In the genomic region with DNA sequence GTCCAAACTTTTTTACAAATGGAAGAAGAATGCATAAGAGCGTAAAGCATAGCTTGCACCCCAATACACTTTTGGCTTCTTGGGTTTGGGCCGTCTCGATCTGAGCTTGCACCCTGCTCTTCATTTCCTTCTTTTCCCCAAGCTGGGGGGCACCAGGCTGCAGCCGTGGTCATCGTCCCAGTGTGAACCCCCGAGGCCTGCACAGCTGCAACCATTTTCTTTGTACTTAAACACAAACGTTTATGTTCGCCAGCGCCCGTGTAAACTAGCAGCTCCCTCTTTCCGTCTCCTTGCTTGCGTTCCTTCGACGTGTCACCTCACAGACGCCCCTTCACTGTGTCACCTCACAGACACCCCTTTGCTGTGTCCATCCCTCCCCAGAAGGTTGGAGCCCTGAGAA, we compare ENCODE assay signal across 15 cellular contexts. TPM values are rescaled to one million over a fixed set of nuclear protein-coding genes. Genes with fewer than 3 reads are reported as not detected.
A peak's percentile ranks its signal among the peaks of the same experiment; 100 is the strongest.
DNase-seq lines count a peak whose midpoint lies in the region; ATAC-seq, FAIRE-seq and TF ChIP-seq lines count a peak whose summit lies in the region.
"Had no signal": no experiment of that assay in that cellular context is flagged by ENCODE, and none has a peak within 500 bp of the region (broad histone marks: within the 10 kb centered on the region; RNA-seq: fewer than 3 reads in every experiment).

No MANE protein-coding gene starts in this region.

- WGBS in heart right ventricle, 2 donors: 58 to 59% methylated on average over 15 of the region's 15 CpGs

- H3K4me3 ChIP-seq in heart right ventricle (peak overlapping the region in 2 of 10 donors; percentile 8 to 13), Panc1 (ENCODE audit: low read depth in 2 of 2, low read length in 2 of 2) (no peak overlapping the region), kidney (ENCODE audit: low read length in 2 of 2) (no peak overlapping the region)
- H3K4me3 ChIP-seq: BLaER1, GM23248, Peyer's patch had no signal

- peaks cover 0 to 28% (median 15%) of the 10 kb centered on the region in 9 donors for H3K4me1 ChIP-seq in heart right ventricle
- H3K4me1 ChIP-seq in Panc1 (ENCODE audit: control insufficient read depth, insufficient read depth, low read length): no peaks in the 10 kb centered on the region
- H3K4me1 ChIP-seq in kidney (ENCODE audit: control insufficient read depth in 1 of 2, insufficient read depth in 1 of 2, low read depth in 1 of 2, low read length in 2 of 2): no peaks in the 10 kb centered on the region

- H3K36me3 ChIP-seq in heart right ventricle (no peaks in the 10 kb centered on the region), Panc1 (ENCODE audit: control insufficient read depth, insufficient read depth, low read length) (no peaks in the 10 kb centered on the region), kidney (ENCODE audit: control insufficient read depth in 1 of 2, insufficient read depth in 2 of 2, low read length in 2 of 2) (no peaks in the 10 kb centered on the region)
- H3K36me3 ChIP-seq: BLaER1, Peyer's patch had no signal

- CTCF ChIA-PET in Panc1 (lab: Charles Lee): interaction anchor here (0.6 to 0.7 kb wide), 2 partner anchors 14 to 531 kb away, joined by 3 read pairs; no protein-coding TSS in a partner anchor

- H3K27me3 ChIP-seq in heart right ventricle: peaks cover 0 to 28% (median 16%) of the 10 kb centered on the region in 7 donors
- peaks cover 3% of the 10 kb centered on the region for H3K27me3 ChIP-seq in Panc1 (ENCODE audit: control insufficient read depth, insufficient read depth, low read length)
- H3K27me3 ChIP-seq: Peyer's patch had no signal

- no TSS peak for BruUV-seq in Panc1 (replicated peaks; lab: Mats Ljungman, UMichigan)

- POLR2A ChIA-PET in Panc1 (lab: Charles Lee): interaction anchor here (0.6 kb wide), 1 partner anchor 65 kb away, joined by 3 read pairs; no protein-coding TSS in a partner anchor

- ATAC-seq in heart right ventricle: no peak
- no peak for ATAC-seq in left cardiac atrium
- ATAC-seq in Panc1: no peak
- no peak for ATAC-seq in GM19463 (IDR thresholded peaks at IDR 0.05; ENCODE audit: unreplicated experiment)

- no peak for TF ChIP-seq CTCF in heart right ventricle (IDR thresholded peaks at IDR 0.05)
- 0 out of 2 replicates have a peak, but pooled peaks have one; percentile 69 for TF ChIP-seq CTCF in Panc1 (IDR thresholded peaks at IDR 0.05)
- no peak for TF ChIP-seq CTCF in kidney (IDR thresholded peaks at IDR 0.05; ENCODE audit: borderline replicate concordance, extremely low read depth, insufficient read depth)

- intact Hi-C loops in heart right ventricle (cut with DNase I): loop anchor here in 1 of 10 donors (10.0 kb wide), 1 partner anchor 515 kb away; no protein-coding TSS in a partner anchor
- intact Hi-C loops in left cardiac atrium (cut with DNase I): no loop called here
- intact Hi-C loops in Panc1 (cut with micrococcal nuclease; ENCODE audit: unreplicated experiment): no loop called here
- intact Hi-C loops in kidney (cut with DNase I): no loop called here

- no peak for FAIRE-seq in kidney (lab: Jason Lieb, UNC)

- no peak overlapping the region for H3K9ac ChIP-seq in kidney (ENCODE audit: low read length in 2 of 2)
- H3K9ac ChIP-seq: BLaER1, GM23248 had no signal

- H3K9me3 ChIP-seq in heart right ventricle: no peaks in the 10 kb centered on the region
- no peaks in the 10 kb centered on the region for H3K9me3 ChIP-seq in Panc1 (ENCODE audit: control insufficient read depth, insufficient read depth, low read depth, low read length)
- no peaks in the 10 kb centered on the region for H3K9me3 ChIP-seq in kidney (ENCODE audit: control insufficient read depth in 1 of 2, low read length in 2 of 2)
- H3K9me3 ChIP-seq: BLaER1, Peyer's patch had no signal

- DNase-seq in heart right ventricle (no peak), left cardiac atrium (no peak), Panc1 (ENCODE audit: low read depth, low spot score) (no peak), kidney (peak; percentile 52), HuH-7 (ENCODE audit: low spot score) (no peak), NCI-H1048 (lab: John Stamatoyannopoulos, UW) (no peak)
- DNase-seq: DMS79, MV-4-11 had no signal

- H3K27ac ChIP-seq in heart right ventricle: peak overlapping the region in 6 of 10 donors; percentile 52 to 75 (median 65)
- no peak overlapping the region for H3K27ac ChIP-seq in Panc1 (ENCODE audit: low read length)
- no peak overlapping the region for H3K27ac ChIP-seq in kidney (ENCODE audit: low read depth in 2 of 2, low read length in 2 of 2)
- H3K27ac ChIP-seq: BLaER1, GM23248, Peyer's patch had no signal

- in situ Hi-C loops in Panc1 (cut with HindIII; ENCODE audit: low pct_unique_long_range_greater_than_20kb, low sequenced_read_pairs): no loop called here

RNA-seq across cellular contexts. Expression of a gene that starts 10.1 kb away (rescaled TPM):
- total RNA-seq in heart right ventricle (not detected), left cardiac atrium (not detected), Panc1 (2021; ENCODE audit: unreplicated experiment) (not detected), kidney (not detected)
- polyA plus RNA-seq in heart right ventricle (not detected), kidney (ENCODE audit: insufficient read depth, low read depth, low replicate concordance) (not detected)
- not detected for polyA plus RNA-seq in Panc1 (2012; ENCODE audit: insufficient read length)
- total RNA-seq: CD4-positive, alpha-beta T cell; GM23248; M059J; Peyer's patch; SK-MEL-5 had no signal
- polyA plus RNA-seq: GM23248 had no signal

RNA-seq across cellular contexts. Expression of a gene that starts 17.7 kb away (rescaled TPM):
- total RNA-seq in heart right ventricle: not detected
- polyA plus RNA-seq in heart right ventricle: not detected
- not detected for total RNA-seq in left cardiac atrium
- not detected for total RNA-seq in Panc1 (2021; ENCODE audit: unreplicated experiment)
- not detected for polyA plus RNA-seq in Panc1 (2012; ENCODE audit: insufficient read length)
- not detected for total RNA-seq in kidney
- polyA plus RNA-seq in kidney (ENCODE audit: insufficient read depth, low read depth, low replicate concordance): not detected
- total RNA-seq: CD4-positive, alpha-beta T cell; GM23248; M059J; Peyer's patch; SK-MEL-5 had no signal
- polyA plus RNA-seq: GM23248 had no signal

RNA-seq across cellular contexts. Expression of a gene that starts 31.4 kb away (rescaled TPM):
- not detected for total RNA-seq in heart right ventricle
- polyA plus RNA-seq in heart right ventricle: not detected
- total RNA-seq in left cardiac atrium: not detected
- total RNA-seq in Panc1 (2021; ENCODE audit: unreplicated experiment): not detected
- polyA plus RNA-seq in Panc1 (2012; ENCODE audit: insufficient read length): not detected
- total RNA-seq in kidney: not detected
- not detected for polyA plus RNA-seq in kidney (ENCODE audit: insufficient read depth, low read depth, low replicate concordance)
- total RNA-seq: CD4-positive, alpha-beta T cell; GM23248; M059J; Peyer's patch; SK-MEL-5 had no signal
- polyA plus RNA-seq: GM23248 had no signal

RNA-seq across cellular contexts. Expression of a gene that starts 41.6 kb away (rescaled TPM):
- not detected for total RNA-seq in heart right ventricle
- under 1 TPM in 1 of 2 donors, not detected in 1; 0.04 TPM for polyA plus RNA-seq in heart right ventricle
- total RNA-seq in left cardiac atrium: not detected
- not detected for total RNA-seq in Panc1 (2021; ENCODE audit: unreplicated experiment)
- not detected for polyA plus RNA-seq in Panc1 (2012; ENCODE audit: insufficient read length)
- not detected for total RNA-seq in kidney
- polyA plus RNA-seq in kidney (ENCODE audit: insufficient read depth, low read depth, low replicate concordance): not detected
- total RNA-seq: CD4-positive, alpha-beta T cell; GM23248; M059J; Peyer's patch had no signal
- polyA plus RNA-seq: GM23248 had no signal

RNA-seq across cellular contexts. Expression of a gene that starts 54.6 kb away (rescaled TPM):
- total RNA-seq in heart right ventricle (not detected), left cardiac atrium (not detected), Panc1 (2021; ENCODE audit: unreplicated experiment) (not detected), kidney (not detected)
- polyA plus RNA-seq in heart right ventricle (not detected), kidney (ENCODE audit: insufficient read depth, low read depth, low replicate concordance) (not detected)
- 1.0 TPM for polyA plus RNA-seq in Panc1 (2012; ENCODE audit: insufficient read length)
- total RNA-seq: CD4-positive, alpha-beta T cell; GM23248; M059J; Peyer's patch; SK-MEL-5 had no signal
- polyA plus RNA-seq: GM23248 had no signal

Comparison
In these comparisons a context has a peak if more than half of its experiments do, and no peak if none do; other contexts are left out.
1. H3K27ac ChIP-seq: peak in heart right ventricle (6 of 10); none in Panc1 (single experiment) and kidney (0 of 2).